In genomic region chr14:101442451-101442850, GRCh38 we compare ENCODE assay signal across 1 cellular context.
TF ChIP-seq lines count a peak whose summit lies in the region.

No MANE protein-coding gene starts in this region.

TF ChIP-seq in K562, 482 proteins besides CTCF, POLR2A, EP300 and RAD21 (continued from another document):
- TF ChIP-seq UBTF (IDR thresholded peaks at IDR 0.05; ENCODE audit: borderline replicate concordance in 1 of 2, low read depth in 2 of 2, low read length in 2 of 2) (0 out of 4 replicates have a peak, but pooled peaks of 1 of the 2 experiments have one; percentile 24), DEAF1 (CRISPR knock-in tag; IDR thresholded peaks at IDR 0.05) (no peak), POLR2B (IDR thresholded peaks at IDR 0.05; ENCODE audit: low read depth, partially characterized antibody) (no peak), SMAD4 (CRISPR knock-in tag; conservative IDR thresholded peaks at IDR 0.05) (no peak), ARHGAP35 (IDR thresholded peaks at IDR 0.05; ENCODE audit: partially characterized antibody) (no peak), FOXA1 (IDR thresholded peaks at IDR 0.05; ENCODE audit: borderline replicate concordance) (no peak), CBFB (CRISPR knock-in tag; IDR thresholded peaks at IDR 0.05) (0 out of 2 replicates have a peak, but pooled peaks have one; percentile 29), TFE3 (CRISPR knock-in tag; IDR thresholded peaks at IDR 0.05) (no peak), CTCFL (IDR thresholded peaks at IDR 0.05; ENCODE audit: borderline replicate concordance, insufficient read depth, low read depth, low read length, poor library complexity, severe bottlenecking) (no peak), TSC22D4 (tag; IDR thresholded peaks at IDR 0.05) (no peak), TEAD1 (CRISPR knock-in tag; IDR thresholded peaks at IDR 0.05) (no peak), HNRNPLL (IDR thresholded peaks at IDR 0.05; ENCODE audit: low read depth, low read length, poor library complexity, severe bottlenecking) (no peak), ELF2 (CRISPR knock-in tag; IDR thresholded peaks at IDR 0.05) (no peak), RBM15 (IDR thresholded peaks at IDR 0.05; ENCODE audit: insufficient read depth, low read length) (no peak), NRF1 (conservative IDR thresholded peaks at IDR 0.05 in 1 of 2, IDR thresholded peaks at IDR 0.05 in 1 of 2) (0 out of 4 replicates have a peak, but pooled peaks of 1 of the 2 experiments have one; percentile 26), NCOA2 (IDR thresholded peaks at IDR 0.05; ENCODE audit: partially characterized antibody in 2 of 2) (no peak), TCF7 (IDR thresholded peaks at IDR 0.05; ENCODE audit: borderline replicate concordance) (peak; percentile 99), TCF3 (CRISPR knock-in tag; IDR thresholded peaks at IDR 0.05) (peak; percentile 39), CBFA2T3 (IDR thresholded peaks at IDR 0.05) (peak; percentile 29; the same call in 1 of the 2 replicates), ZBTB43 (CRISPR knock-in tag; IDR thresholded peaks at IDR 0.05) (no peak), ZNF707 (CRISPR knock-in tag; conservative IDR thresholded peaks at IDR 0.05) (no peak), KLF10 (CRISPR knock-in tag; IDR thresholded peaks at IDR 0.05) (no peak), HNRNPK (IDR thresholded peaks at IDR 0.05; ENCODE audit: low read depth, low read length, poor library complexity, severe bottlenecking) (no peak), SAP30 (IDR thresholded peaks at IDR 0.05; ENCODE audit: borderline replicate concordance, insufficient read depth, low read depth, low read length, poor library complexity, severe bottlenecking) (no peak), HNRNPUL1 (IDR thresholded peaks at IDR 0.05; ENCODE audit: low read length) (no peak), ZNF740 (CRISPR knock-in tag; IDR thresholded peaks at IDR 0.05) (no peak), ZNF740 (tag; IDR thresholded peaks at IDR 0.05) (no peak), FOXM1 (IDR thresholded peaks at IDR 0.05; ENCODE audit: low read depth) (no peak), FOXM1 (CRISPR knock-in tag; IDR thresholded peaks at IDR 0.05; ENCODE audit: low read depth) (no peak), CCAR2 (IDR thresholded peaks at IDR 0.05; ENCODE audit: low read depth, low read length) (no peak), NR4A1 (CRISPR knock-in tag; IDR thresholded peaks at IDR 0.05) (no peak), NR4A1 (tag; IDR thresholded peaks at IDR 0.05) (no peak), RCOR1 (IDR thresholded peaks at IDR 0.05; ENCODE audit: borderline replicate concordance in 1 of 2, low read depth in 2 of 2, low read length in 2 of 2) (0 out of 4 replicates have a peak, but pooled peaks of 1 of the 2 experiments have one; percentile 8), ZNF609 (CRISPR knock-in tag; IDR thresholded peaks at IDR 0.05; ENCODE audit: borderline replicate concordance) (no peak)
